ENCODE assay signal across 1 cellular context in genomic region chr11:61963282-61964057, GRCh38.
TF ChIP-seq lines count a peak whose summit lies in the region.

No MANE protein-coding gene starts in this region.

TF ChIP-seq in GM23338, 12 proteins besides CTCF, POLR2A, EP300 and RAD21 (continued from another document):
- TF ChIP-seq, protein P1, sequence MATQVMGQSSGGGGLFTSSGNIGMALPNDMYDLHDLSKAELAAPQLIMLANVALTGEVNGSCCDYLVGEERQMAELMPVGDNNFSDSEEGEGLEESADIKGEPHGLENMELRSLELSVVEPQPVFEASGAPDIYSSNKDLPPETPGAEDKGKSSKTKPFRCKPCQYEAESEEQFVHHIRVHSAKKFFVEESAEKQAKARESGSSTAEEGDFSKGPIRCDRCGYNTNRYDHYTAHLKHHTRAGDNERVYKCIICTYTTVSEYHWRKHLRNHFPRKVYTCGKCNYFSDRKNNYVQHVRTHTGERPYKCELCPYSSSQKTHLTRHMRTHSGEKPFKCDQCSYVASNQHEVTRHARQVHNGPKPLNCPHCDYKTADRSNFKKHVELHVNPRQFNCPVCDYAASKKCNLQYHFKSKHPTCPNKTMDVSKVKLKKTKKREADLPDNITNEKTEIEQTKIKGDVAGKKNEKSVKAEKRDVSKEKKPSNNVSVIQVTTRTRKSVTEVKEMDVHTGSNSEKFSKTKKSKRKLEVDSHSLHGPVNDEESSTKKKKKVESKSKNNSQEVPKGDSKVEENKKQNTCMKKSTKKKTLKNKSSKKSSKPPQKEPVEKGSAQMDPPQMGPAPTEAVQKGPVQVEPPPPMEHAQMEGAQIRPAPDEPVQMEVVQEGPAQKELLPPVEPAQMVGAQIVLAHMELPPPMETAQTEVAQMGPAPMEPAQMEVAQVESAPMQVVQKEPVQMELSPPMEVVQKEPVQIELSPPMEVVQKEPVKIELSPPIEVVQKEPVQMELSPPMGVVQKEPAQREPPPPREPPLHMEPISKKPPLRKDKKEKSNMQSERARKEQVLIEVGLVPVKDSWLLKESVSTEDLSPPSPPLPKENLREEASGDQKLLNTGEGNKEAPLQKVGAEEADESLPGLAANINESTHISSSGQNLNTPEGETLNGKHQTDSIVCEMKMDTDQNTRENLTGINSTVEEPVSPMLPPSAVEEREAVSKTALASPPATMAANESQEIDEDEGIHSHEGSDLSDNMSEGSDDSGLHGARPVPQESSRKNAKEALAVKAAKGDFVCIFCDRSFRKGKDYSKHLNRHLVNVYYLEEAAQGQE (IDR thresholded peaks at IDR 0.05; ENCODE audit: unreplicated experiment), result no peak
- TF ChIP-seq, protein P2, sequence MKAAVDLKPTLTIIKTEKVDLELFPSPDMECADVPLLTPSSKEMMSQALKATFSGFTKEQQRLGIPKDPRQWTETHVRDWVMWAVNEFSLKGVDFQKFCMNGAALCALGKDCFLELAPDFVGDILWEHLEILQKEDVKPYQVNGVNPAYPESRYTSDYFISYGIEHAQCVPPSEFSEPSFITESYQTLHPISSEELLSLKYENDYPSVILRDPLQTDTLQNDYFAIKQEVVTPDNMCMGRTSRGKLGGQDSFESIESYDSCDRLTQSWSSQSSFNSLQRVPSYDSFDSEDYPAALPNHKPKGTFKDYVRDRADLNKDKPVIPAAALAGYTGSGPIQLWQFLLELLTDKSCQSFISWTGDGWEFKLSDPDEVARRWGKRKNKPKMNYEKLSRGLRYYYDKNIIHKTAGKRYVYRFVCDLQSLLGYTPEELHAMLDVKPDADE (IDR thresholded peaks at IDR 0.05), result no peak
- TF ChIP-seq EZH2phosphoT487 (IDR thresholded peaks at IDR 0.05; ENCODE audit: unreplicated experiment) (no peak), EZH2 (IDR thresholded peaks at IDR 0.05; ENCODE audit: low read depth, unreplicated experiment) (no peak)
